In the genomic region with DNA sequence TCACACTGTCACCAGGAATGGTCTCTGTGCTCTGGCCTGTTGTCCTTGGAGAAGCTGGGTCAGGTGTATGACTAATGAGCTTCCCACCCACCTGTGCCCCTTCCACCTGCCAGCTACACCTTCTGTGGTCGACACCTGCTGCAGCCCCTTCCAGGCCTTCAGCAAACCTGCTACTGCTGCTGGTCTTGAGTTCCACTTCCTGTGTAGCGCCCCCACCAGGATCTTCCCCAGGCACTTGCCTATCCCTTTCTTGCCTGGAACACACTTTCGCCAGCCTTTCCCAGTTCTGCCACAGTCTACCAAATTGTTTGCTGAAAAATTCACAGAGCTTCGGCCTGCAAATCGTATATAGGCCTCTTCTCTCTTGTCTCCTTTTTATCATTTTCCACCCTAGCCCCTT, we compare ENCODE assay signal across 15 cellular contexts.
"Had no signal": no experiment of that assay in that cellular context is flagged by ENCODE, and none has a peak within 500 bp of the region (broad histone marks: within the 10 kb centered on the region; RNA-seq: fewer than 3 reads in every experiment).

No MANE protein-coding gene starts in this region.

- H2AFZ ChIP-seq: parathyroid adenoma had no signal

- H3K27ac Mint-ChIP-seq: activated naive CD8-positive, alpha-beta T cell; brain had no signal

- H3K4me3 ChIP-seq: left ventricle myocardium inferior, sigmoid colon, spleen had no signal

- H3K27ac ChIP-seq: left ventricle myocardium inferior, parathyroid adenoma, sigmoid colon, spleen had no signal

- H3K27me3 ChIP-seq: sigmoid colon, spleen had no signal

- H3K4me3 Mint-ChIP-seq: activated naive CD8-positive, alpha-beta T cell; brain; naive B cell had no signal

- H3K36me3 ChIP-seq: sigmoid colon had no signal

- H3K9me3 ChIP-seq: left ventricle myocardium inferior, sigmoid colon, spleen had no signal

- H3K79me2 ChIP-seq: parathyroid adenoma had no signal

- H3K9me3 Mint-ChIP-seq: brain, naive B cell had no signal

- H3K27me3 Mint-ChIP-seq: activated naive CD8-positive, alpha-beta T cell; naive B cell had no signal

- ATAC-seq: activated CD4-positive, CD25-positive, alpha-beta regulatory T cell treated with anti-CD3 and anti-CD28 coated beads, Interleukin-2, amount 50 U/mL, for 24 hours had no signal

- H3K36me3 Mint-ChIP-seq: brain had no signal

- DNase-seq: activated gamma-delta T cell treated with Interleukin-2 at 50 U/mL for 16 hours; activated T-cell treated with anti-CD3 and anti-CD28 coated beads, Interleukin-2, amount 50 U/mL, for 48 hours; cortex of kidney; effector CD4-positive, alpha-beta T cell; foreskin fibroblast; hypothalamus; left ventricle myocardium inferior; naive B cell; sigmoid colon; spleen; T1000 had no signal

- H3K4me1 Mint-ChIP-seq: naive B cell had no signal

- H3K4me1 ChIP-seq: parathyroid adenoma, spleen had no signal
